8 cellular contexts compared by ENCODE assay signal in the genomic region with DNA sequence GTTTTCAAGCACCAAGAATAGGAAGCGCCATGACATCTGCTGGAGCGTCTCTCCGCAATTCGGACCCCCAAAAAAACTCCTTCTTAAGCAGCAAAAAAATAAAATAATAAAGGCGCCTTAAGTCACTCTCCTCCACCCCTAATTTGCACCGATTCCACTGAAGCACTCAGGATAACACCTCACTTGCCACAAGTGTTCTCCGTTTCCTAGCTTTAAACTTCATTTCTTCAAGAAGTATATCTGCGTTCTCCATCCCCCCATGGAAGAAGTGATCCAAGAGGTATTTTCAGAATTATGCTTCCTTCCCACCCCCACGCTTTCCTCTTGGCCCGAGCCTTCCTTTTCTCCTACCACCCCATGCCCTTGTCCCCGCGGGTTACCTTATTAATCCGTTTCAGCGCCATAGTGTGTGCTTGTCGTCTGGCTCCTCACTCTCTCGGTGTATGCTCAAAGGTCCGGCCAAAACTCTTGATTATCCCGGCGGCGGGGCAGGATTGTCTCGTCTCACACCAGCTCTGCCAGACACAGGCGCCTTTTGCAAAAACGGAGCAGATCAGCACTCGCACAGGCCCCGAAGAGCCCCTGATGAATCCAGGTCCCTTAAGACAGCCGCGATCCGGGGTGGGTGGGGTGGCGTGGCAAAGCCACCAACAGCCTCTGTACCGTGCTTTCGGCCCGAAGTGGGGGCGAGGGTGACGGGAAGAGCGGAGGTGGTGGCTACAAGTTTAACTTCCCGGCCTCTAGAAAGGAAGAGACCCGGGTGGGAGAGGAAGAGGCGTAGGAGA. TPM values are rescaled to one million over a fixed set of nuclear protein-coding genes. Genes with fewer than 3 reads are reported as not detected.
DNase-seq lines count a peak whose midpoint lies in the region; ATAC-seq and TF ChIP-seq lines count a peak whose summit lies in the region.

No MANE protein-coding gene starts in this region.

- peaks cover 28 to 48% (median 40%) of the 10 kb centered on the region in 10 experiments for H3K4me1 ChIP-seq in BLaER1 treated with 17β-estradiol and CSF1 and Interleukin-3, amounts not matched to agents 10 nM and 100 nM
- H3K4me1 ChIP-seq in neuronal stem cell (ENCODE audit: control insufficient read depth in 2 of 2, insufficient read depth in 1 of 2, low read depth in 1 of 2, low read length in 2 of 2) = peaks cover 7 to 9% of the 10 kb centered on the region in 2 donors

- peak overlapping the region; percentile 89 for H3K14ac ChIP-seq in neuronal stem cell (ENCODE audit: low read length)

- peak overlapping the region; percentile 98 for H2BK5ac ChIP-seq in neuronal stem cell (ENCODE audit: low read length)

- no peak overlapping the region for H2BK120ac ChIP-seq in neuronal stem cell (ENCODE audit: low read depth, low read length)

- H4K91ac ChIP-seq in neuronal stem cell (ENCODE audit: low read depth, low read length, poor library complexity) = no peak overlapping the region

- H2BK12ac ChIP-seq in neuronal stem cell (ENCODE audit: low read length) = no peak overlapping the region

- peaks cover 2% of the 10 kb centered on the region for H3K79me1 ChIP-seq in neuronal stem cell (ENCODE audit: low read depth, low read length)

- no peaks in the 10 kb centered on the region for H3K27me3 ChIP-seq in BLaER1 treated with 17β-estradiol and CSF1 and Interleukin-3, amounts not matched to agents 10 nM and 100 nM
- H3K27me3 ChIP-seq in HL-60 (ENCODE audit: insufficient read depth, poor library complexity, severe bottlenecking) (no peaks in the 10 kb centered on the region), neuronal stem cell (ENCODE audit: control insufficient read depth in 3 of 3, insufficient read depth in 3 of 3, low read depth in 1 of 3, low read length in 3 of 3) (no peaks in the 10 kb centered on the region)

- H3K9me3 ChIP-seq in BLaER1 treated with 17β-estradiol and CSF1 and Interleukin-3, amounts not matched to agents 10 nM and 100 nM (replicated peaks in 1 of 11) = no peaks in the 10 kb centered on the region; a peak in 1 of 22 replicates
- peaks cover 0 to 3% of the 10 kb centered on the region in 2 donors for H3K9me3 ChIP-seq in neuronal stem cell (replicated peaks in 1 of 2; ENCODE audit: control insufficient read depth in 2 of 2, insufficient read depth in 1 of 2, low read depth in 1 of 2, low read length in 2 of 2)

- H2AK5ac ChIP-seq in neuronal stem cell (ENCODE audit: low read depth, low read length) = peak overlapping the region; percentile 56

- H3K4me2 ChIP-seq in BLaER1 treated with 17β-estradiol and CSF1 and Interleukin-3, amounts not matched to agents 10 nM and 100 nM = peak overlapping the region; percentile 58 to 98 (median 87)
- peak overlapping the region; percentile 72 for H3K4me2 ChIP-seq in neuronal stem cell (ENCODE audit: insufficient read depth, low read length, poor library complexity, severe bottlenecking)

- peak overlapping the region; percentile 97 to 100 (median 100) for H3K9ac ChIP-seq in BLaER1 treated with 17β-estradiol and CSF1 and Interleukin-3, amounts not matched to agents 10 nM and 100 nM
- peak overlapping the region; percentile 90 for H3K9ac ChIP-seq in neuronal stem cell (ENCODE audit: low read depth, low read length, poor library complexity)

- peaks cover 14 to 52% (median 48%) of the 10 kb centered on the region in 11 experiments; a peak in 20 of 22 replicates for H3K36me3 ChIP-seq in BLaER1 treated with 17β-estradiol and CSF1 and Interleukin-3, amounts not matched to agents 10 nM and 100 nM
- H3K36me3 ChIP-seq in neuronal stem cell (replicated peaks in 1 of 2; ENCODE audit: control insufficient read depth in 2 of 2, insufficient read depth in 2 of 2, low read length in 2 of 2) = peaks cover 0 to 49% of the 10 kb centered on the region in 2 donors

- H3K23ac ChIP-seq in neuronal stem cell (ENCODE audit: low read depth, low read length, poor library complexity) = peak overlapping the region; percentile 100

- peak overlapping the region; percentile 23 for H3K4ac ChIP-seq in neuronal stem cell (ENCODE audit: low read length)

- DNase-seq in HL-60 (ENCODE audit: low read depth in 1 of 2, low spot score in 1 of 2) (no peak), dermis blood vessel endothelial cell (peak; percentile 20), neuronal stem cell (ENCODE audit: low spot score) (no peak), kidney tubule cell (ENCODE audit: low spot score) (no peak), NCI-H2227 treated with DMSO at 0.1 percent for 48 hours (lab: John Stamatoyannopoulos, UW) (no peak), T-helper 1 cell (no peak)

- H2AFZ ChIP-seq in neuronal stem cell (ENCODE audit: low read length) = peak overlapping the region; percentile 97

- TF ChIP-seq CTCF in HL-60 (IDR thresholded peaks at IDR 0.05; ENCODE audit: insufficient read depth, low read length) = no peak

- peak overlapping the region; percentile 98 to 100 (median 100) for H3K27ac ChIP-seq in BLaER1 treated with 17β-estradiol and CSF1 and Interleukin-3, amounts not matched to agents 10 nM and 100 nM
- H3K27ac ChIP-seq in HL-60 (replicated peaks) (peak overlapping the region; percentile 99), neuronal stem cell (replicated peaks; ENCODE audit: low read length) (peak overlapping the region; percentile 100)

- WGBS in neuronal stem cell (ENCODE audit: extremely low coverage in 2 of 2, insufficient read length in 2 of 2, insufficient replicate concordance in 1 of 2), 2 donors = no CpG with 5 or more reads among the region's 38 CpGs

- peak overlapping the region; percentile 58 for H2BK15ac ChIP-seq in neuronal stem cell (ENCODE audit: low read length)

- H3K4me3 ChIP-seq in BLaER1 treated with 17β-estradiol and CSF1 and Interleukin-3, amounts not matched to agents 10 nM and 100 nM = peak overlapping the region; percentile 74 to 100 (median 95)
- H3K4me3 ChIP-seq in HL-60 (replicated peaks; ENCODE audit: insufficient read depth, low read length) (peak overlapping the region; percentile 83), neuronal stem cell (ENCODE audit: low read length in 2 of 2) (peak overlapping the region; percentile 86 to 98)

- no peak for ATAC-seq in esophagus mucosa

- H3K18ac ChIP-seq in neuronal stem cell (ENCODE audit: low read length) = peak overlapping the region; percentile 99

- peaks cover 38 to 54% (median 53%) of the 10 kb centered on the region in 11 experiments for H4K20me1 ChIP-seq in BLaER1 treated with 17β-estradiol and CSF1 and Interleukin-3, amounts not matched to agents 10 nM and 100 nM

- H4K8ac ChIP-seq in neuronal stem cell (ENCODE audit: low read depth, low read length) = no peak overlapping the region

RNA-seq across cellular contexts. Expression of a gene that starts 1.1 kb away (rescaled TPM):
- total RNA-seq in dermis blood vessel endothelial cell (313 and 433 TPM in 2 replicates), esophagus mucosa (207 TPM)
- 532 TPM for polyA plus RNA-seq in neuronal stem cell (2013, experiment 1 of 2)
- polyA plus RNA-seq in neuronal stem cell (2013, experiment 2 of 2) = 561 TPM

RNA-seq across cellular contexts. Expression of a gene that starts 42.5 kb away (rescaled TPM):
- total RNA-seq in dermis blood vessel endothelial cell = 22.2 and 23.0 TPM in 2 replicates
- 53.4 TPM for polyA plus RNA-seq in neuronal stem cell (2013, experiment 1 of 2)
- 55.2 TPM for polyA plus RNA-seq in neuronal stem cell (2013, experiment 2 of 2)
- total RNA-seq in esophagus mucosa = 15.5 TPM
